1 cellular context compared by ENCODE assay signal in genomic region chr7:6197801-6198551, GRCh38.
TF ChIP-seq lines count a peak whose summit lies in the region.

No MANE protein-coding gene starts in this region.

TF ChIP-seq in K562, 482 proteins besides CTCF, POLR2A, EP300 and RAD21 (continued from another document):
- TF ChIP-seq THAP12 (CRISPR knock-in tag; IDR thresholded peaks at IDR 0.05) (no peak), HDAC1 (IDR thresholded peaks at IDR 0.05) (no peak), RAD51 (IDR thresholded peaks at IDR 0.05; ENCODE audit: borderline replicate concordance, low read depth) (no peak), EWSR1 (IDR thresholded peaks at IDR 0.05; ENCODE audit: borderline replicate concordance, low read depth, partially characterized antibody) (no peak), MTA2 (IDR thresholded peaks at IDR 0.05; ENCODE audit: low read depth) (no peak), SAP30 (IDR thresholded peaks at IDR 0.05; ENCODE audit: borderline replicate concordance, insufficient read depth, low read depth, low read length, poor library complexity, severe bottlenecking) (no peak), MEF2A (IDR thresholded peaks at IDR 0.05; ENCODE audit: control insufficient read depth, low read depth, low read length) (no peak), CCNT2 (IDR thresholded peaks at IDR 0.05; ENCODE audit: borderline replicate concordance, extremely low read depth, insufficient read length, low read depth, low read length) (no peak), MXD1 (CRISPR knock-in tag; IDR thresholded peaks at IDR 0.05; ENCODE audit: borderline replicate concordance, poor library complexity, severe bottlenecking) (no peak), ZBTB26 (CRISPR knock-in tag; IDR thresholded peaks at IDR 0.05) (no peak), JUN (IDR thresholded peaks at IDR 0.05; ENCODE audit: borderline replicate concordance, low read depth, low read length) (no peak), JUN (CRISPR knock-in tag; IDR thresholded peaks at IDR 0.05; ENCODE audit: borderline replicate concordance) (no peak)
